ENCODE assay signal across 28 cellular contexts in the genomic region with DNA sequence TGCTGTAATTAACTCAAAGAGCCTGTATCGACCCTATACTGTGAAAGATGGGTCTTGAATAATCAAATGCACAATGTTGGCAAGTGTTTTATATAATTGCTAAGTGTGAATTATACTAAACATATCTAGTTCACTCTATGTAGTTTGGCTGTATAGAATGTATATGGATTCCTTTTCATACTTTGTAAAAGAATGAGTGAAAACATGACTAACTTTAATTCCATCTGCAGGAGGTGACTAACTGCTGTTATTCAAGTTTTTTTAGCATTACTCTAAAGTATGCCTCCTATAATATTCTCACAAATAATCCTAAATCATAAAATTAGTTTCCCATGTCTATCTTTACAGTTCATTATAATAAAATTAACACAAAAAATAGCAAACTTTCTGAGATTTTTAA.
"Had no signal": no experiment of that assay in that cellular context is flagged by ENCODE, and none has a peak within 500 bp of the region (broad histone marks: within the 10 kb centered on the region; RNA-seq: fewer than 3 reads in every experiment).

No MANE protein-coding gene starts in this region.

- FAIRE-seq: colon, endothelial cell of umbilical vein, islet of Langerhans, keratinocyte had no signal

- H3K4me1 Mint-ChIP-seq: mesothelial cell of epicardium, naive B cell had no signal

- H3K4me1 ChIP-seq: esophagus squamous epithelium, gastrocnemius medialis, heart right ventricle, left lung, lower lobe of right lung had no signal

- ATAC-seq: esophagus mucosa, gastrocnemius medialis, heart right ventricle, left cardiac atrium, left lung, left ventricle myocardium superior, lower lobe of right lung, mucosa of descending colon had no signal

- H3K27me3 ChIP-seq: esophagus squamous epithelium, gastrocnemius medialis, heart right ventricle, left lung had no signal

- H3K4me3 ChIP-seq: coronary artery, dorsolateral prefrontal cortex, esophagus squamous epithelium, gastrocnemius medialis, heart right ventricle, left lung, lower lobe of right lung, mucosa of descending colon had no signal

- H3K27ac ChIP-seq: coronary artery, dorsolateral prefrontal cortex, epithelial cell of prostate, esophagus squamous epithelium, gastrocnemius medialis, heart right ventricle, left lung, lower lobe of right lung had no signal

- H3K4me3 Mint-ChIP-seq: mesothelial cell of epicardium, naive B cell had no signal

- H3K27me3 Mint-ChIP-seq: naive B cell had no signal

- H3K27ac Mint-ChIP-seq: mesothelial cell of epicardium, naive B cell had no signal

- H3K36me3 ChIP-seq: esophagus squamous epithelium, gastrocnemius medialis, heart right ventricle, left lung, lower lobe of right lung had no signal

- H3K9me3 Mint-ChIP-seq: mesothelial cell of epicardium had no signal

- H3K36me3 Mint-ChIP-seq: mesothelial cell of epicardium, naive B cell had no signal

- H3K9me3 ChIP-seq: esophagus squamous epithelium, gastrocnemius medialis, lower lobe of right lung, mucosa of descending colon had no signal

- DNase-seq: dermis blood vessel endothelial cell; dorsolateral prefrontal cortex; effector CD4-positive, alpha-beta T cell; effector memory CD4-positive, alpha-beta T cell; erythroblast; esophagus squamous epithelium; foreskin fibroblast; foreskin melanocyte; gastrocnemius medialis; glutamatergic neuron; head of caudate nucleus; heart right ventricle; hippocampal formation; left cardiac atrium; left lung; left ventricle myocardium superior; lower lobe of right lung; mesenchymal stem cell; mucosa of descending colon; naive B cell had no signal
